Comparison of ENCODE assay signal across 1 cellular context in genomic region chr18:49072940-49073339, GRCh38.
TF ChIP-seq lines count a peak whose summit lies in the region.

No MANE protein-coding gene starts in this region.

TF ChIP-seq in HepG2, 621 proteins besides CTCF, POLR2A, EP300 and RAD21 (continued from another document):
- TF ChIP-seq MXD1 (CRISPR knock-in tag; IDR thresholded peaks at IDR 0.05) (no peak), MXD4 (CRISPR knock-in tag; IDR thresholded peaks at IDR 0.05) (0 out of 2 replicates have a peak, but pooled peaks have one; percentile 0), PAF1 (CRISPR knock-in tag; IDR thresholded peaks at IDR 0.05) (no peak), ZNF333 (CRISPR knock-in tag; IDR thresholded peaks at IDR 0.05; ENCODE audit: borderline replicate concordance) (no peak), NFYC (CRISPR knock-in tag; IDR thresholded peaks at IDR 0.05) (no peak), SIX1 (CRISPR knock-in tag; IDR thresholded peaks at IDR 0.05; ENCODE audit: borderline replicate concordance) (no peak), ZSCAN22 (CRISPR knock-in tag; IDR thresholded peaks at IDR 0.05) (0 out of 2 replicates have a peak, but pooled peaks have one; percentile 20), FOXO1 (CRISPR knock-in tag; IDR thresholded peaks at IDR 0.05) (no peak)
- TF ChIP-seq, protein P1, sequence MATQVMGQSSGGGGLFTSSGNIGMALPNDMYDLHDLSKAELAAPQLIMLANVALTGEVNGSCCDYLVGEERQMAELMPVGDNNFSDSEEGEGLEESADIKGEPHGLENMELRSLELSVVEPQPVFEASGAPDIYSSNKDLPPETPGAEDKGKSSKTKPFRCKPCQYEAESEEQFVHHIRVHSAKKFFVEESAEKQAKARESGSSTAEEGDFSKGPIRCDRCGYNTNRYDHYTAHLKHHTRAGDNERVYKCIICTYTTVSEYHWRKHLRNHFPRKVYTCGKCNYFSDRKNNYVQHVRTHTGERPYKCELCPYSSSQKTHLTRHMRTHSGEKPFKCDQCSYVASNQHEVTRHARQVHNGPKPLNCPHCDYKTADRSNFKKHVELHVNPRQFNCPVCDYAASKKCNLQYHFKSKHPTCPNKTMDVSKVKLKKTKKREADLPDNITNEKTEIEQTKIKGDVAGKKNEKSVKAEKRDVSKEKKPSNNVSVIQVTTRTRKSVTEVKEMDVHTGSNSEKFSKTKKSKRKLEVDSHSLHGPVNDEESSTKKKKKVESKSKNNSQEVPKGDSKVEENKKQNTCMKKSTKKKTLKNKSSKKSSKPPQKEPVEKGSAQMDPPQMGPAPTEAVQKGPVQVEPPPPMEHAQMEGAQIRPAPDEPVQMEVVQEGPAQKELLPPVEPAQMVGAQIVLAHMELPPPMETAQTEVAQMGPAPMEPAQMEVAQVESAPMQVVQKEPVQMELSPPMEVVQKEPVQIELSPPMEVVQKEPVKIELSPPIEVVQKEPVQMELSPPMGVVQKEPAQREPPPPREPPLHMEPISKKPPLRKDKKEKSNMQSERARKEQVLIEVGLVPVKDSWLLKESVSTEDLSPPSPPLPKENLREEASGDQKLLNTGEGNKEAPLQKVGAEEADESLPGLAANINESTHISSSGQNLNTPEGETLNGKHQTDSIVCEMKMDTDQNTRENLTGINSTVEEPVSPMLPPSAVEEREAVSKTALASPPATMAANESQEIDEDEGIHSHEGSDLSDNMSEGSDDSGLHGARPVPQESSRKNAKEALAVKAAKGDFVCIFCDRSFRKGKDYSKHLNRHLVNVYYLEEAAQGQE (IDR thresholded peaks at IDR 0.05; ENCODE audit: borderline replicate concordance in 1 of 2, low read depth in 1 of 2, low read length in 2 of 2): no peak
